ENCODE assay signal across 9 cellular contexts in the genomic region with DNA sequence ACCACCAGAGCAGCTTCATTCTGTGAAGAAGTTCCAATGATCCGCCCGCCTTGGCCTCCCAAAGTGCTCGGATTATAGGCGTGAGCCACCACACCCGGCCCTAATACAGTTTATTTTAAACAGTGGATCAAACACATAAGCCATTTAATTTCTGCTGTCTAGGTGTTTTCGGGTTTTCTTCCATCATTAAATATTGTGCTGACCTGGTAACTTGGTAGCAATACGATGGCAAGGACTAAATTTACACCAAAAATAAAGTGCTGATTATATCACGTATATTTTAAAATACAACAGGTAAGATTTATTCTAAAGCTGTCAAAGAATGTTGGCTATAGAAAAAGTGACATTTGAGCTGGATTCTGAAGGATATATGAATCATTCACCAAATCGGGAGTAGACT. TPM values are rescaled to one million over a fixed set of nuclear protein-coding genes. Genes with fewer than 3 reads are reported as not detected.
DNase-seq lines count a peak whose midpoint lies in the region; ATAC-seq, FAIRE-seq and TF ChIP-seq lines count a peak whose summit lies in the region.
"Had no signal": no experiment of that assay in that cellular context is flagged by ENCODE, and none has a peak within 500 bp of the region (broad histone marks: within the 10 kb centered on the region; RNA-seq: fewer than 3 reads in every experiment).

No MANE protein-coding gene starts in this region.

- intact Hi-C loops in cardiac septum (cut with DNase I) (loop anchor here (10.0 kb wide), 2 partner anchors 141 to 211 kb away; partner anchors contain the start of genes ITM2B and RB1), GM12878 (cut with micrococcal nuclease; ENCODE audit: unreplicated experiment) (no loop called here), upper lobe of right lung (cut with DNase I) (no loop called here)

- TF ChIP-seq POLR2A in GM12878 (IDR thresholded peaks at IDR 0.05; ENCODE audit: low read depth, low read length): no peak

- H4K5ac ChIP-seq in mesendoderm (ENCODE audit: low read length): no peak overlapping the region

- H3K27ac ChIP-seq in cardiac muscle cell (no peak overlapping the region), GM12878 (ENCODE audit: control insufficient read depth, insufficient read depth) (no peak overlapping the region), mesendoderm (ENCODE audit: low read depth, low read length) (no peak overlapping the region), upper lobe of right lung (no peak overlapping the region)

- H3K79me1 ChIP-seq in mesendoderm (ENCODE audit: low read length): peaks cover 10% of the 10 kb centered on the region

- peak overlapping the region; percentile 95 for H3K9ac ChIP-seq in GM12878 (ENCODE audit: control insufficient read depth, insufficient read depth, low read length)
- H3K9ac ChIP-seq in mesendoderm (ENCODE audit: low read length): peak overlapping the region; percentile 88

- SMC1A ChIA-PET in GM12878 (lab: Charles Lee; ENCODE audit: uncharacterized antibody, unreplicated experiment): interaction anchor here (1.2 to 1.4 kb wide), 3 partner anchors 15 to 293 kb away, joined by 3 to 5 read pairs (median 3); no protein-coding TSS in a partner anchor

- no peak overlapping the region for H2BK15ac ChIP-seq in mesendoderm (replicated peaks; ENCODE audit: low read depth)

- no peak for TF ChIP-seq RAD21 in GM12878 (IDR thresholded peaks at IDR 0.05; ENCODE audit: insufficient read depth, low read depth, low read length)

- H4K20me1 ChIP-seq in GM12878 (ENCODE audit: control insufficient read depth, insufficient read depth): no peaks in the 10 kb centered on the region

- no peak overlapping the region for H2AFZ ChIP-seq in GM12878 (ENCODE audit: control insufficient read depth, low read depth, low read length)

- H2AK5ac ChIP-seq in mesendoderm (ENCODE audit: low read length): no peak overlapping the region

- peaks cover 8% of the 10 kb centered on the region for H3K4me1 ChIP-seq in cardiac muscle cell (ENCODE audit: low read depth)
- no peaks in the 10 kb centered on the region for H3K4me1 ChIP-seq in GM12878 (ENCODE audit: control insufficient read depth, insufficient read depth, low read length)
- peaks cover 1% of the 10 kb centered on the region for H3K4me1 ChIP-seq in mesendoderm (ENCODE audit: control insufficient read depth, low read depth, low read length)
- H3K4me1 ChIP-seq in upper lobe of right lung: peaks cover 18% of the 10 kb centered on the region

- FAIRE-seq in GM12878 (lab: Jason Lieb, UNC): no peak

- no TSS peak for BruUV-seq in GM12878 (replicated peaks; lab: Mats Ljungman, UMichigan)

- H4K8ac ChIP-seq in mesendoderm (ENCODE audit: low read depth, low read length): no peak overlapping the region

- ATAC-seq in GM12878: no peak
- no peak for ATAC-seq in upper lobe of right lung
- no peak for ATAC-seq in HG03432 (IDR thresholded peaks at IDR 0.05; ENCODE audit: unreplicated experiment)

- TF ChIP-seq CTCF in cardiac muscle cell (IDR thresholded peaks at IDR 0.05; ENCODE audit: low read depth, low read length): no peak
- TF ChIP-seq CTCF in GM12878 (IDR thresholded peaks at IDR 0.05 in 2 of 3, conservative IDR thresholded peaks at IDR 0.05 in 1 of 3; ENCODE audit: control insufficient read depth in 2 of 3, extremely low read depth in 1 of 3, insufficient read depth in 1 of 3, low read depth in 3 of 3, low read length in 3 of 3): no peak
- no peak for TF ChIP-seq CTCF in upper lobe of right lung (IDR thresholded peaks at IDR 0.05)

- no peak overlapping the region for H3K23ac ChIP-seq in mesendoderm (ENCODE audit: low read length)

- 69% methylated on average over 9 of the region's 9 CpGs for WGBS in GM12878 (ENCODE audit: insufficient coverage, insufficient replicate concordance, low lambda C conversion rate, missing lambda C conversion rate)
- no CpG with 5 or more reads among the region's 9 CpGs for WGBS in mesendoderm (ENCODE audit: extremely low coverage, insufficient coverage, low lambda C conversion rate)

- H2BK120ac ChIP-seq in mesendoderm (ENCODE audit: low read depth, low read length): no peak overlapping the region

- H3K4ac ChIP-seq in mesendoderm (ENCODE audit: low read depth, low read length): no peak overlapping the region

- H3K18ac ChIP-seq in mesendoderm (ENCODE audit: low read length): no peak overlapping the region

- peak overlapping the region; percentile 94 for H3K4me3 ChIP-seq in cardiac muscle cell
- H3K4me3 ChIP-seq in GM12878: peak overlapping the region; percentile 80
- H3K4me3 ChIP-seq in mesendoderm (ENCODE audit: low read length): no peak overlapping the region
- peak overlapping the region; percentile 98 for H3K4me3 ChIP-seq in upper lobe of right lung

- H3K9me3 ChIP-seq in cardiac muscle cell (ENCODE audit: low read depth) (no peaks in the 10 kb centered on the region), GM12878 (replicated peaks; ENCODE audit: control insufficient read depth, insufficient read depth, low read length) (no peaks in the 10 kb centered on the region), upper lobe of right lung (no peaks in the 10 kb centered on the region)

- no peak overlapping the region for H2BK5ac ChIP-seq in mesendoderm (ENCODE audit: low read length)

- no peak for TF ChIP-seq EP300 in GM12878 (IDR thresholded peaks at IDR 0.05; ENCODE audit: borderline replicate concordance in 1 of 2, control insufficient read depth in 1 of 2, low read depth in 2 of 2, low read length in 2 of 2)

- H3K4me2 ChIP-seq in GM12878 (ENCODE audit: control insufficient read depth, insufficient read depth) (peak overlapping the region; percentile 91), mesendoderm (ENCODE audit: low read length) (peak overlapping the region; percentile 97)

- in situ Hi-C loops in GM12878 (cut with MboI): no loop called here

- H3K36me3 ChIP-seq in cardiac muscle cell (no peaks in the 10 kb centered on the region), GM12878 (ENCODE audit: control insufficient read depth in 2 of 2, insufficient read depth in 2 of 2, low read length in 1 of 2) (peaks cover 0 to 7% of the 10 kb centered on the region in 2 experiments; a peak in 1 of 4 replicates), mesendoderm (ENCODE audit: control insufficient read depth, insufficient read depth, low read length) (no peaks in the 10 kb centered on the region), upper lobe of right lung (no peaks in the 10 kb centered on the region)

- H3K56ac ChIP-seq in mesendoderm (ENCODE audit: low read length): no peak overlapping the region

- POLR2A ChIA-PET in GM12878 (lab: Charles Lee): interaction anchor here (0.6 to 1.6 kb wide), 3 partner anchors 15 to 56 kb away, joined by 3 to 8 read pairs (median 3); partner anchors contain the start of gene NUDT15

- H3K27me3 ChIP-seq in cardiac muscle cell (no peaks in the 10 kb centered on the region), GM12878 (replicated peaks in 1 of 2; ENCODE audit: control insufficient read depth in 2 of 2, insufficient read depth in 2 of 2, low read length in 1 of 2) (no peaks in the 10 kb centered on the region), mesendoderm (ENCODE audit: insufficient read depth, low read length, poor library complexity) (no peaks in the 10 kb centered on the region), upper lobe of right lung (no peaks in the 10 kb centered on the region)

- CTCF ChIA-PET in GM12878 (lab: Yijun Ruan, JAX): interaction anchor here (0.6 to 5.9 kb wide), 8 partner anchors 15 to 295 kb away, joined by 3 to 37 read pairs (median 5); partner anchors contain the start of gene NUDT15

- RAD21 ChIA-PET in GM12878 (lab: Charles Lee; ENCODE audit: unreplicated experiment): interaction anchor here (1.8 to 2.2 kb wide), 2 partner anchors 15 to 56 kb away, joined by 6 to 12 read pairs; partner anchors contain the start of gene NUDT15

- H3K79me2 ChIP-seq in GM12878 (ENCODE audit: control insufficient read depth, insufficient read depth, low read length) (peaks cover 62% of the 10 kb centered on the region), mesendoderm (ENCODE audit: control insufficient read depth, insufficient read depth, low read length) (peaks cover 47% of the 10 kb centered on the region)

- DNase-seq in cardiac muscle cell (ENCODE audit: low read depth in 1 of 2, low spot score in 1 of 2) (no peak), cardiac septum (ENCODE audit: low spot score) (no peak), GM12878 (ENCODE audit: low read depth, low spot score) (no peak), mesendoderm (no peak), upper lobe of right lung (no peak), midbrain (lab: John Stamatoyannopoulos, UW) (no peak)
- DNase-seq in stimulated activated naive CD4-positive, alpha-beta T cell (lab: John Stamatoyannopoulos, UW): no peak
- DNase-seq: DMS 273 treated with DMSO at 0.1 percent for 48 hours had no signal

RNA-seq across cellular contexts. Expression of gene MED4, which starts 1.3 kb away (rescaled TPM):
- total RNA-seq in cardiac muscle cell (22.4 and 24.0 TPM in 2 replicates), cardiac septum (39.6 TPM), GM12878 (2014; rRNA removed) (31.5 and 38.0 TPM in 2 replicates), GM12878 (2014; rRNA removed; fragmentation: Illumina TruSeq; extraction: Trizol) (48.4 and 51.9 TPM in 2 replicates), GM12878 (2021) (40.1 and 43.7 TPM in 2 replicates), upper lobe of right lung (39.7 TPM)
- polyA plus RNA-seq in cardiac muscle cell (77.3 and 80.5 TPM in 2 replicates), GM12878 (2011; rRNA removed) (92.5 and 107 TPM in 2 replicates), GM12878 (2014; fragmentation: Illumina TruSeq; extraction: Trizol) (85.5 and 100 TPM in 2 replicates), GM12878 (2014; fragmentation: Nextera tagmentation; extraction: Ambion mirVana) (100 to 1,000 TPM; 103 to 117 TPM), GM12878 (2014; rRNA removed) (58.4 and 66.8 TPM in 2 replicates), GM12878 (2016; fragmentation: Nextera tagmentation; extraction: Ambion mirVana) (10 to 100 TPM; 89.3 to 92.2 TPM)
- 22.5 and 25.4 TPM in 2 replicates for total RNA-seq in GM12878 (2013; cell fraction: nucleolus; rRNA removed)
- polyA plus RNA-seq in GM12878 (2011; ENCODE audit: low read depth): 34.7 TPM
- polyA plus RNA-seq in GM12878 (2011; cell fraction: cytosol; rRNA removed): 35.1 and 43.3 TPM in 2 replicates
- 15.5 and 22.6 TPM in 2 replicates for polyA plus RNA-seq in GM12878 (2011; cell fraction: nucleus; rRNA removed)
- polyA plus RNA-seq in GM12878 (2012): 43.5 and 44.3 TPM in 2 replicates
- polyA minus RNA-seq in GM12878 (2011; rRNA and poly(A)+ RNA removed): 15.9 and 20.0 TPM in 2 replicates
- polyA minus RNA-seq in GM12878 (2011; cell fraction: cytosol; rRNA and poly(A)+ RNA removed): 12.3 and 16.1 TPM in 2 replicates
- 7.1 and 8.5 TPM in 2 replicates for polyA minus RNA-seq in GM12878 (2011; cell fraction: nucleus; rRNA and poly(A)+ RNA removed)
- 51.8 TPM for polyA plus RNA-seq in mesendoderm (2013, experiment 1 of 2)
- 50.1 TPM for polyA plus RNA-seq in mesendoderm (2013, experiment 2 of 2)

RNA-seq across cellular contexts. Expression of gene NUDT15, which starts 56.1 kb away (rescaled TPM):
- total RNA-seq in cardiac muscle cell (12.0 and 12.7 TPM in 2 replicates), cardiac septum (8.4 TPM), GM12878 (2014; rRNA removed) (14.7 and 15.4 TPM in 2 replicates), GM12878 (2014; rRNA removed; fragmentation: Illumina TruSeq; extraction: Trizol) (18.3 TPM in 2 replicates), GM12878 (2021) (10.0 and 12.0 TPM in 2 replicates), upper lobe of right lung (13.2 TPM)
- polyA plus RNA-seq in cardiac muscle cell (18.7 and 21.9 TPM in 2 replicates), GM12878 (2011; rRNA removed) (20.6 and 30.3 TPM in 2 replicates), GM12878 (2014; fragmentation: Illumina TruSeq; extraction: Trizol) (20.4 and 23.3 TPM in 2 replicates), GM12878 (2014; fragmentation: Nextera tagmentation; extraction: Ambion mirVana) (10 to 100 TPM; 11.4 to 17.7 TPM), GM12878 (2014; rRNA removed) (13.6 and 16.5 TPM in 2 replicates), GM12878 (2016; fragmentation: Nextera tagmentation; extraction: Ambion mirVana) (10 to 100 TPM; 25.2 to 26.7 TPM)
- 1.9 and 2.7 TPM in 2 replicates for total RNA-seq in GM12878 (2013; cell fraction: nucleolus; rRNA removed)
- polyA plus RNA-seq in GM12878 (2011; ENCODE audit: low read depth): 6.9 TPM
- polyA plus RNA-seq in GM12878 (2011; cell fraction: cytosol; rRNA removed): 10.2 and 10.5 TPM in 2 replicates
- polyA plus RNA-seq in GM12878 (2011; cell fraction: nucleus; rRNA removed): 3.1 and 4.0 TPM in 2 replicates
- 8.0 and 8.5 TPM in 2 replicates for polyA plus RNA-seq in GM12878 (2012)
- polyA minus RNA-seq in GM12878 (2011; rRNA and poly(A)+ RNA removed): 3.1 TPM in 2 replicates
- 1.9 and 2.3 TPM in 2 replicates for polyA minus RNA-seq in GM12878 (2011; cell fraction: cytosol; rRNA and poly(A)+ RNA removed)
- 1.5 and 3.3 TPM in 2 replicates for polyA minus RNA-seq in GM12878 (2011; cell fraction: nucleus; rRNA and poly(A)+ RNA removed)
- polyA plus RNA-seq in mesendoderm (2013, experiment 1 of 2): 170 TPM
- polyA plus RNA-seq in mesendoderm (2013, experiment 2 of 2): 174 TPM
